34 cellular contexts compared by ENCODE assay signal in genomic region chr3:143859465-143860203, GRCh38.
"Had no signal": no experiment of that assay in that cellular context is flagged by ENCODE, and none has a peak within 500 bp of the region (broad histone marks: within the 10 kb centered on the region; RNA-seq: fewer than 3 reads in every experiment).

No MANE protein-coding gene starts in this region.

- FAIRE-seq: colon, TTC549 had no signal

- ATAC-seq: activated CD8-positive, alpha-beta memory T cell treated with anti-CD3 and anti-CD28 coated beads, Interleukin-2, amount 10 ng/mL, durations not matched to agents 7 days and 5 days had no signal

- DNase-seq: activated CD4-positive, alpha-beta memory T cell treated with anti-CD3 and anti-CD28 coated beads, Interleukin-2, amount 10 ng/mL, durations not matched to agents 7 days and 5 days; activated CD4-positive, alpha-beta T cell treated with anti-CD3 and anti-CD28 coated beads for 1 hour; activated CD4-positive, alpha-beta T cell treated with anti-CD3 and anti-CD28 coated beads for 48 hours; activated CD4-positive, CD25-positive, alpha-beta regulatory T cell; activated CD8-positive, alpha-beta memory T cell treated with anti-CD3 and anti-CD28 coated beads for 24 hours; activated CD8-positive, alpha-beta memory T cell treated with anti-CD3 and anti-CD28 coated beads, Interleukin-2, amount 10 ng/mL, durations not matched to agents 7 days and 5 days; activated CD8-positive, alpha-beta memory T cell treated with anti-CD3 and anti-CD28 coated beads, Interleukin-2, amount 50 U/mL, for 48 hours; activated effector memory CD4-positive, alpha-beta T cell treated with Interleukin-2 at 50 U/mL for 16 hours; activated naive CD4-positive, alpha-beta T cell treated with anti-CD3 and anti-CD28 coated beads, Interleukin-2, amount 10 ng/mL, durations not matched to agents 7 days and 5 days; activated naive CD8-positive, alpha-beta T cell treated with anti-CD3 and anti-CD28 coated beads for 36 hours; activated T-cell treated with anti-CD3 and anti-CD28 coated beads, Interleukin-2, amount 50 U/mL, for 48 hours; amniotic stem cell; aorta; cerebellar nuclear complex; NCI-H1092 treated with DMSO at 0.1 percent for 48 hours; NCI-H1417; NCI-H146; NCI-H187; NCI-H2029 treated with DMSO at 0.1 percent for 48 hours; NCI-H2107; NCI-H2171; NCI-H510A; NCI-H526; NCI-H748 treated with DMSO at 0.1 percent for 48 hours; NK-92 treated with Interleukin-12 subunit alpha and Interleukin-12 subunit beta, amount 100 ng/mL, for 24 hours; Right ventricle myocardium superior; SJCRH30; WERI-Rb-1 had no signal

- H3K4me3 Mint-ChIP-seq: activated CD4-positive, alpha-beta memory T cell treated with anti-CD3 and anti-CD28 coated beads, Interleukin-2, amount 10 ng/mL, durations not matched to agents 7 days and 5 days; activated CD8-positive, alpha-beta memory T cell treated with anti-CD3 and anti-CD28 coated beads, Interleukin-2, amount 10 ng/mL, durations not matched to agents 7 days and 5 days; activated naive CD4-positive, alpha-beta T cell treated with anti-CD3 and anti-CD28 coated beads, Interleukin-2, amount 10 ng/mL, durations not matched to agents 7 days and 5 days; activated naive CD8-positive, alpha-beta T cell treated with anti-CD3 and anti-CD28 coated beads for 36 hours; T-helper 1 cell treated with Interleukin-12 subunit alpha and Interleukin-12 subunit beta and Interleukin-4 antibody, amounts not matched to agents 30 μg/mL and 1 μg/mL, for 36 hours; T-helper 2 cell treated with Interferon-gamma antibody and Interleukin-4, amounts not matched to agents 5 μg/mL and 100 μg/mL, for 36 hours had no signal

- H3K9me3 ChIP-seq: SJCRH30 had no signal

- H3K27ac Mint-ChIP-seq: activated CD4-positive, alpha-beta memory T cell treated with anti-CD3 and anti-CD28 coated beads, Interleukin-2, amount 10 ng/mL, durations not matched to agents 7 days and 5 days; activated CD8-positive, alpha-beta memory T cell treated with anti-CD3 and anti-CD28 coated beads, Interleukin-2, amount 10 ng/mL, durations not matched to agents 7 days and 5 days; activated naive CD4-positive, alpha-beta T cell treated with anti-CD3 and anti-CD28 coated beads, Interleukin-2, amount 10 ng/mL, durations not matched to agents 7 days and 5 days; activated naive CD8-positive, alpha-beta T cell treated with anti-CD3 and anti-CD28 coated beads for 36 hours; T-helper 1 cell treated with Interleukin-12 subunit alpha and Interleukin-12 subunit beta and Interleukin-4 antibody, amounts not matched to agents 30 μg/mL and 1 μg/mL, for 36 hours; T-helper 2 cell treated with Interferon-gamma antibody and Interleukin-4, amounts not matched to agents 5 μg/mL and 100 μg/mL, for 36 hours had no signal

- H3K4me1 ChIP-seq: SJCRH30 had no signal

- H3K36me3 ChIP-seq: cardiac muscle cell, SJCRH30, WERI-Rb-1 had no signal

- H3K4me3 ChIP-seq: cardiac muscle cell, SJCRH30, SK-N-MC had no signal

- H3K36me3 Mint-ChIP-seq: activated CD8-positive, alpha-beta memory T cell treated with anti-CD3 and anti-CD28 coated beads, Interleukin-2, amount 10 ng/mL, durations not matched to agents 7 days and 5 days; activated naive CD4-positive, alpha-beta T cell treated with anti-CD3 and anti-CD28 coated beads, Interleukin-2, amount 10 ng/mL, durations not matched to agents 7 days and 5 days; activated naive CD8-positive, alpha-beta T cell treated with anti-CD3 and anti-CD28 coated beads for 36 hours had no signal
